In genomic region chr19:36214388-36215275, GRCh38 we compare ENCODE assay signal across 8 cellular contexts. TPM values are rescaled to one million over a fixed set of nuclear protein-coding genes. Genes with fewer than 3 reads are reported as not detected.
DNase-seq lines count a peak whose midpoint lies in the region; ATAC-seq lines count a peak whose summit lies in the region.

Gene ZNF146 (plus strand): TSS chr19:36215106. CDS start chr19:36236441, 21,335 bp downstream.
Gene ZNF565 (minus strand): TSS chr19:36214665. CDS start chr19:36201985, 12,680 bp downstream.

- H3K36me3 Mint-ChIP-seq in naive thymus-derived CD4-positive, alpha-beta T cell, result peaks cover 6 to 21% (median 12%) of the 10 kb centered on the region in 5 donors
- peaks cover 13% of the 10 kb centered on the region for H3K36me3 Mint-ChIP-seq in stimulated activated memory B cell treated with anti-CD40 and anti-IgM and Interleukin-4, amounts not matched to agents 10 μg/mL and 1 μg/mL and 100 μg/mL, for 72 hours

- peak within 1 kb of the TSS; percentile 94 for H3K27ac ChIP-seq in naive thymus-derived CD4-positive, alpha-beta T cell (ENCODE audit: low read depth, low read length)

- H3K27me3 ChIP-seq in naive thymus-derived CD4-positive, alpha-beta T cell (ENCODE audit: control insufficient read depth in 2 of 2, insufficient read depth in 2 of 2, low read length in 2 of 2), result no peaks in the 10 kb centered on the region

- POLR2A ChIA-PET in naive thymus-derived CD4-positive, alpha-beta T cell (lab: Charles Lee), result interaction anchor here (0.5 to 1.9 kb wide), 27 partner anchors 10 to 1886 kb away, joined by 3 to 13 read pairs (median 4); partner anchors contain the start of genes CAPNS1, LIN37, POLR2I and SIPA1L3

- peaks cover 0 to 10% (median 1%) of the 10 kb centered on the region in 3 experiments for H3K36me3 ChIP-seq in naive thymus-derived CD4-positive, alpha-beta T cell (ENCODE audit: control insufficient read depth in 2 of 3, insufficient read depth in 3 of 3, low read length in 3 of 3)

- CTCF ChIA-PET in naive thymus-derived CD4-positive, alpha-beta T cell (lab: Charles Lee), result interaction anchor here (0.6 to 1.2 kb wide), 4 partner anchors 10 to 999 kb away, joined by 3 to 6 read pairs (median 5); no protein-coding TSS in a partner anchor

- peak within 1 kb of the TSS; percentile 97 for H3K4me3 ChIP-seq in naive thymus-derived CD4-positive, alpha-beta T cell (ENCODE audit: low read length)

- ATAC-seq in naive thymus-derived CD4-positive, alpha-beta T cell, result peak; percentile 94
- peak; percentile 97 for ATAC-seq in stimulated activated memory B cell treated with anti-CD40 and anti-IgM and Interleukin-4, amounts not matched to agents 10 μg/mL and 1 μg/mL and 100 μg/mL, for 72 hours

- peak within 1 kb of the TSS in 2 of 9 donors; percentile 38 to 41 for H3K27ac Mint-ChIP-seq in naive thymus-derived CD4-positive, alpha-beta T cell
- no peak within 1 kb of the TSS for H3K27ac Mint-ChIP-seq in stimulated activated memory B cell treated with anti-CD40 and anti-IgM and Interleukin-4, amounts not matched to agents 10 μg/mL and 1 μg/mL and 100 μg/mL, for 72 hours

- no peaks in the 10 kb centered on the region for H3K9me3 ChIP-seq in naive thymus-derived CD4-positive, alpha-beta T cell (ENCODE audit: control insufficient read depth in 2 of 3, low read length in 3 of 3)

- intact Hi-C loops in naive thymus-derived CD4-positive, alpha-beta T cell (cut with micrococcal nuclease), result loop anchor here (1.0 to 10.0 kb wide), 29 partner anchors 74 to 1440 kb away; partner anchors contain the start of genes TBCB (in 2 of the 2), THAP8 (in 2 of the 2), WDR62 (in 2 of the 2) and ZNF260 (in 2 of the 2)

- H3K4me3 Mint-ChIP-seq in naive thymus-derived CD4-positive, alpha-beta T cell, result no peak within 1 kb of the TSS
- H3K4me3 Mint-ChIP-seq in stimulated activated memory B cell treated with anti-CD40 and anti-IgM and Interleukin-4, amounts not matched to agents 10 μg/mL and 1 μg/mL and 100 μg/mL, for 72 hours, result no peak within 1 kb of the TSS

- H3K9me3 Mint-ChIP-seq in naive thymus-derived CD4-positive, alpha-beta T cell, result peaks cover 0 to 10% (median 0%) of the 10 kb centered on the region in 11 donors
- H3K9me3 Mint-ChIP-seq in stimulated activated memory B cell treated with anti-CD40 and anti-IgM and Interleukin-4, amounts not matched to agents 10 μg/mL and 1 μg/mL and 100 μg/mL, for 72 hours, result no peaks in the 10 kb centered on the region

- H3K4me1 Mint-ChIP-seq in naive thymus-derived CD4-positive, alpha-beta T cell, result peaks cover 13 to 28% (median 25%) of the 10 kb centered on the region in 7 donors
- peaks cover 19% of the 10 kb centered on the region for H3K4me1 Mint-ChIP-seq in stimulated activated memory B cell treated with anti-CD40 and anti-IgM and Interleukin-4, amounts not matched to agents 10 μg/mL and 1 μg/mL and 100 μg/mL, for 72 hours

- H3K27me3 Mint-ChIP-seq in naive thymus-derived CD4-positive, alpha-beta T cell, result no peaks in the 10 kb centered on the region
- no peaks in the 10 kb centered on the region for H3K27me3 Mint-ChIP-seq in stimulated activated memory B cell treated with anti-CD40 and anti-IgM and Interleukin-4, amounts not matched to agents 10 μg/mL and 1 μg/mL and 100 μg/mL, for 72 hours

- DNase-seq in EL (peak; percentile 98), GOT3 (lab: John Stamatoyannopoulos, UW) (peak; percentile 93), LHCN-M2 (ENCODE audit: low read depth) (peak; percentile 99), RKO (ENCODE audit: low spot score) (peak; percentile 99), fibroblast of peridontal ligament (ENCODE audit: extremely low read depth) (peak; percentile 98)
- DNase-seq in activated T-helper 1 cell treated with anti-CD3 and anti-CD28 coated beads, Interleukin-2, amount 50 U/mL, for 16 hours (ENCODE audit: low read depth in 1 of 2, low spot score in 1 of 2), result peak; percentile 91 to 92
- DNase-seq in naive thymus-derived CD4-positive, alpha-beta T cell, result peak; percentile 87 to 97 (median 96)

- H3K4me1 ChIP-seq in naive thymus-derived CD4-positive, alpha-beta T cell (ENCODE audit: control insufficient read depth in 2 of 2, insufficient read depth in 2 of 2, low read length in 2 of 2), result peaks cover 14 to 19% of the 10 kb centered on the region in 2 donors

RNA-seq across cellular contexts. Expression of gene ZNF146, which starts in this region (rescaled TPM):
- 81.8 and 98.9 TPM in 2 replicates for total RNA-seq in LHCN-M2 (2014; rRNA removed)
- polyA plus RNA-seq in LHCN-M2 (2012), result 20.1 TPM
- total RNA-seq in naive thymus-derived CD4-positive, alpha-beta T cell, result 10 to 100 TPM; 27.7 to 77.4 (median 57.7) TPM
- 100 to 1,000 TPM in 1 of 2 donors, 10 to 100 TPM in 1; 67.6 to 111 TPM for polyA plus RNA-seq in naive thymus-derived CD4-positive, alpha-beta T cell

RNA-seq across cellular contexts. Expression of gene ZNF565, which starts in this region (rescaled TPM):
- total RNA-seq in LHCN-M2 (2014; rRNA removed), result 2.9 and 3.7 TPM in 2 replicates
- 1.8 TPM for polyA plus RNA-seq in LHCN-M2 (2012)
- 10 to 100 TPM in 2 of 5 experiments, 1 to 10 TPM in 3; 2.7 to 11.6 (median 7.8) TPM for total RNA-seq in naive thymus-derived CD4-positive, alpha-beta T cell
- polyA plus RNA-seq in naive thymus-derived CD4-positive, alpha-beta T cell, result 1 to 10 TPM; 3.6 to 9.4 TPM

Comparison
In these comparisons a context has a peak if more than half of its experiments do, and no peak if none do; other contexts are left out.
1. Peak in every context shown above with its lines: DNase-seq, ATAC-seq, H3K4me3 ChIP-seq and H3K27ac ChIP-seq.